8 cellular contexts compared by ENCODE assay signal in genomic region chr15:76310470-76311070, GRCh38. TPM values are rescaled to one million over a fixed set of nuclear protein-coding genes. Genes with fewer than 3 reads are reported as not detected.
DNase-seq lines count a peak whose midpoint lies in the region; ATAC-seq and TF ChIP-seq lines count a peak whose summit lies in the region.

No MANE protein-coding gene starts in this region.

- no peaks in the 10 kb centered on the region for H3K9me3 ChIP-seq in neutrophil

- peaks cover 31% of the 10 kb centered on the region for H3K4me1 Mint-ChIP-seq in activated naive CD4-positive, alpha-beta T cell treated with anti-CD3 and anti-CD28 coated beads, Interleukin-2, amount 10 ng/mL, durations not matched to agents 7 days and 5 days

- peaks cover 12% of the 10 kb centered on the region for H3K36me3 Mint-ChIP-seq in activated naive CD4-positive, alpha-beta T cell treated with anti-CD3 and anti-CD28 coated beads, Interleukin-2, amount 10 ng/mL, durations not matched to agents 7 days and 5 days

- peak overlapping the region; percentile 72 for H3K27ac Mint-ChIP-seq in activated naive CD4-positive, alpha-beta T cell treated with anti-CD3 and anti-CD28 coated beads, Interleukin-2, amount 10 ng/mL, durations not matched to agents 7 days and 5 days

- H3K4me3 ChIP-seq in fibroblast of pulmonary artery (replicated peaks; ENCODE audit: low read depth, low read length) (peak overlapping the region; percentile 77), neutrophil (ENCODE audit: low read depth in 1 of 2, low read length in 1 of 2) (peak overlapping the region; percentile 80 to 81)

- no peaks in the 10 kb centered on the region for H3K36me3 ChIP-seq in neutrophil

- H3K27me3 Mint-ChIP-seq in activated naive CD4-positive, alpha-beta T cell treated with anti-CD3 and anti-CD28 coated beads, Interleukin-2, amount 10 ng/mL, durations not matched to agents 7 days and 5 days = peaks cover 6% of the 10 kb centered on the region

- CTCF ChIA-PET in activated naive CD4-positive, alpha-beta T cell treated with anti-CD3 and anti-CD28 coated beads, Interleukin-2, amount 10 ng/mL, durations not matched to agents 7 days and 5 days (lab: Charles Lee) = no interaction called here

- peaks cover 11% of the 10 kb centered on the region for H3K27me3 ChIP-seq in neutrophil

- H3K27ac ChIP-seq in VCaP (peak overlapping the region; percentile 92), neutrophil (peak overlapping the region; percentile 68)

- H3K9me3 Mint-ChIP-seq in activated naive CD4-positive, alpha-beta T cell treated with anti-CD3 and anti-CD28 coated beads, Interleukin-2, amount 10 ng/mL, durations not matched to agents 7 days and 5 days = no peaks in the 10 kb centered on the region

- DNase-seq in activated naive CD4-positive, alpha-beta T cell treated with anti-CD3 and anti-CD28 coated beads, Interleukin-2, amount 10 ng/mL, durations not matched to agents 7 days and 5 days = peak; percentile 30
- DNase-seq in activated naive CD4-positive, alpha-beta T cell (lab: John Stamatoyannopoulos, UW) = no peak
- DNase-seq in fibroblast of pulmonary artery (ENCODE audit: low read depth) = peak; percentile 17
- DNase-seq in cerebellar nuclear complex (lab: John Stamatoyannopoulos, UW) = no peak
- no peak for DNase-seq in ureter (ENCODE audit: low spot score)

- H3K4me1 ChIP-seq in neutrophil (ENCODE audit: control insufficient read depth in 1 of 2, insufficient read depth in 1 of 2, low read depth in 1 of 2, low read length in 1 of 2) = peaks cover 9 to 11% of the 10 kb centered on the region in 2 experiments

- TF ChIP-seq CTCF in VCaP (conservative IDR thresholded peaks at IDR 0.05) (no peak), fibroblast of pulmonary artery (IDR thresholded peaks at IDR 0.05; ENCODE audit: low read length, missing control alignments) (no peak), neutrophil (IDR thresholded peaks at IDR 0.05) (no peak)

- peak; percentile 4 for ATAC-seq in HG03442 (IDR thresholded peaks at IDR 0.05; ENCODE audit: unreplicated experiment)

- peak overlapping the region; percentile 88 for H3K4me3 Mint-ChIP-seq in activated naive CD4-positive, alpha-beta T cell treated with anti-CD3 and anti-CD28 coated beads, Interleukin-2, amount 10 ng/mL, durations not matched to agents 7 days and 5 days

RNA-seq across cellular contexts. Expression of gene ETFA, which starts 0.7 kb away (rescaled TPM):
- 123 TPM for total RNA-seq in ureter

RNA-seq across cellular contexts. Expression of gene ISL2, which starts 26.0 kb away (rescaled TPM):
- total RNA-seq in ureter = 0.62 TPM

Comparison
In these comparisons a context has a peak if more than half of its experiments do, and no peak if none do; other contexts are left out.
1. DNase-seq: peak in activated naive CD4-positive, alpha-beta T cell treated with anti-CD3 and anti-CD28 coated beads, Interleukin-2, amount 10 ng/mL, durations not matched to agents 7 days and 5 days (single experiment) and fibroblast of pulmonary artery (single experiment); none in activated naive CD4-positive, alpha-beta T cell (0 of 4), cerebellar nuclear complex (0 of 2) and ureter (single experiment).